25 cellular contexts compared by ENCODE assay signal in the genomic region with DNA sequence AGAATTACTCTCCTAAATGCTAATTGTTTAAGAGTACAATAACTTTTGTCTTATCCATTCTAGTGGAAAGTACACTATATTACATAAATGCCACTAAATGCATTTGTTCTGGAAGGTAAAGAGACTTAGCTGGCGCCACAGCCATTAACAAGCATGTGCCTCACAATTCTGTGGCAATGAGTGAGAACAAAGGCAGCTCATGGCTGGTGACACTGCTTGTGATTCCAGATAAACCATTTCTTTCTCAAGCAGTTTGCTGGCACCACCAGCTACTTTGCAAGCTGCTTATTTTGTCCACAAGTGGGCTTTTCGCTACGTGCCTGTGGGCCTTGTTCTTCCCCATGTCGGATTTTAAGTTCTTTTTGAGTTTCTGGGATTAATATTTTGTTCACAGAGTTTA.
DNase-seq lines count a peak whose midpoint lies in the region; ATAC-seq and TF ChIP-seq lines count a peak whose summit lies in the region.
"Had no signal": no experiment of that assay in that cellular context is flagged by ENCODE, and none has a peak within 500 bp of the region (broad histone marks: within the 10 kb centered on the region; RNA-seq: fewer than 3 reads in every experiment).

No MANE protein-coding gene starts in this region.

- no peak overlapping the region for H3K27ac ChIP-seq in A673 (ENCODE audit: low read depth, low read length, poor library complexity, severe bottlenecking)
- H3K27ac ChIP-seq: SJSA1, testis had no signal

- H3K9me3 Mint-ChIP-seq in MCF 10A (ENCODE audit: unreplicated experiment) = no peaks in the 10 kb centered on the region
- H3K9me3 Mint-ChIP-seq: activated naive CD8-positive, alpha-beta T cell treated with anti-CD3 and anti-CD28 coated beads, Interleukin-2, amount 50 U/mL, for 24 hours; activated T-cell treated with anti-CD3 and anti-CD28 coated beads, Interleukin-2, amount 50 U/mL, for 24 hours; memory B cell; naive B cell; stimulated activated naive B cell treated with anti-CD40 and anti-IgM and Interleukin-4, amounts not matched to agents 10 μg/mL and 1 μg/mL and 100 μg/mL, for 72 hours had no signal

- H3K36me3 ChIP-seq in A673 (ENCODE audit: insufficient read depth, low read length, poor library complexity, severe bottlenecking) (no peaks in the 10 kb centered on the region), HAP-1 (replicated peaks) (no peaks in the 10 kb centered on the region)
- H3K36me3 ChIP-seq: SJSA1 had no signal

- H3K4me1 ChIP-seq in A673 (ENCODE audit: insufficient read depth, low read length, poor library complexity, severe bottlenecking) = peaks cover 4% of the 10 kb centered on the region
- H3K4me1 ChIP-seq in HAP-1 = peaks cover 67% of the 10 kb centered on the region
- H3K4me1 ChIP-seq: testis had no signal

- H3K4me1 Mint-ChIP-seq in MCF 10A (ENCODE audit: insufficient read depth, unreplicated experiment) = peaks cover 18% of the 10 kb centered on the region
- H3K4me1 Mint-ChIP-seq: memory B cell, naive B cell had no signal

- CTCF ChIA-PET in A673 (lab: Charles Lee) (no interaction called here), MCF 10A (lab: Yijun Ruan, JAX) (no interaction called here)

- H3K27me3 ChIP-seq in A673 (replicated peaks; ENCODE audit: insufficient read depth, low read depth, low read length, poor library complexity) = no peaks in the 10 kb centered on the region
- no peaks in the 10 kb centered on the region for H3K27me3 ChIP-seq in HAP-1 (ENCODE audit: low read depth)
- H3K27me3 ChIP-seq: SJSA1, testis had no signal

- intact Hi-C loops in A673 (cut with micrococcal nuclease; ENCODE audit: unreplicated experiment) (no loop called here), MCF 10A (cut with micrococcal nuclease) (no loop called here)

- POLR2A ChIA-PET in A673 (lab: Charles Lee; ENCODE audit: low non-redundant PET) (no interaction called here), MCF 10A (lab: Yijun Ruan, JAX) (no interaction called here)

- H3K36me3 Mint-ChIP-seq in MCF 10A (ENCODE audit: insufficient read depth, unreplicated experiment) = no peaks in the 10 kb centered on the region

- H3K4me3 ChIP-seq in A673 (ENCODE audit: low read depth, low read length, poor library complexity, severe bottlenecking) (no peak overlapping the region), HAP-1 (no peak overlapping the region)
- H3K4me3 ChIP-seq: SJSA1, testis had no signal

- peak; percentile 5 for DNase-seq in A673 (ENCODE audit: low spot score)
- peak; percentile 81 to 97 for DNase-seq in HAP-1 (ENCODE audit: low spot score in 2 of 2)
- peak; percentile 43 for DNase-seq in astrocyte of the hippocampus (ENCODE audit: low read depth, low spot score)
- peak; percentile 52 for DNase-seq in midbrain (lab: John Stamatoyannopoulos, UW)
- no peak for DNase-seq in MCF 10A (ENCODE audit: unreplicated experiment)
- no peak for DNase-seq in stimulated activated CD4-positive, alpha-beta T cell treated with anti-CD3 and anti-CD28 coated beads, Interleukin-15, amount 100 ng/mL, for 24 hours
- no peak for DNase-seq in islet precursor cell
- DNase-seq: activated CD4-positive, alpha-beta T cell treated with anti-CD3 and anti-CD28 coated beads for 4 hours; activated gamma-delta T cell treated with Interleukin-2 at 50 U/mL for 16 hours; activated naive CD8-positive, alpha-beta T cell treated with anti-CD3 and anti-CD28 coated beads, Interleukin-2, amount 50 U/mL, for 24 hours; activated T-cell treated with anti-CD3 and anti-CD28 coated beads, Interleukin-2, amount 50 U/mL, for 24 hours; effector CD4-positive, alpha-beta T cell; EL; H7; Kasumi-1; naive B cell; NCI-H187; NCI-H446; occipital lobe; stimulated activated CD4-positive, alpha-beta T cell treated with anti-CD3 and anti-CD28 coated beads, Interleukin-4, amount 100 ng/mL, for 24 hours; stimulated activated naive B cell treated with anti-CD40 and anti-IgM and Interleukin-4, amounts not matched to agents 10 μg/mL and 1 μg/mL and 100 μg/mL, for 72 hours; testis had no signal

- no peak overlapping the region for H3K4me3 Mint-ChIP-seq in MCF 10A (ENCODE audit: unreplicated experiment)
- H3K4me3 Mint-ChIP-seq: activated naive CD8-positive, alpha-beta T cell treated with anti-CD3 and anti-CD28 coated beads, Interleukin-2, amount 50 U/mL, for 24 hours; activated T-cell treated with anti-CD3 and anti-CD28 coated beads, Interleukin-2, amount 50 U/mL, for 24 hours; memory B cell; naive B cell; stimulated activated naive B cell treated with anti-CD40 and anti-IgM and Interleukin-4, amounts not matched to agents 10 μg/mL and 1 μg/mL and 100 μg/mL, for 72 hours had no signal

- BruUV-seq in A673 (replicated peaks; lab: Mats Ljungman, UMichigan) = no TSS peak
- BruUV-seq in MCF 10A (replicated peaks; lab: Mats Ljungman, UMichigan) = no TSS peak

- TF ChIP-seq CTCF in A673 (conservative IDR thresholded peaks at IDR 0.05; ENCODE audit: low read depth, low read length) (no peak), MCF 10A (IDR thresholded peaks at IDR 0.05; ENCODE audit: unreplicated experiment) (no peak)

- H3K9me3 ChIP-seq in A673 (ENCODE audit: low read depth, low read length, poor library complexity, severe bottlenecking) (no peaks in the 10 kb centered on the region), HAP-1 (no peaks in the 10 kb centered on the region)
- H3K9me3 ChIP-seq: SJSA1, testis had no signal

- ATAC-seq in GM21737 (IDR thresholded peaks at IDR 0.05; ENCODE audit: unreplicated experiment) = no peak
- ATAC-seq: activated naive CD8-positive, alpha-beta T cell treated with anti-CD3 and anti-CD28 coated beads, Interleukin-2, amount 50 U/mL, for 24 hours; stimulated activated naive B cell treated with anti-CD40 and anti-IgM and Interleukin-4, amounts not matched to agents 10 μg/mL and 1 μg/mL and 100 μg/mL, for 72 hours had no signal

- in situ Hi-C loops in HAP-1 (cut with MboI; ENCODE audit: low sequenced_read_pairs) = no loop called here

- no peaks in the 10 kb centered on the region for H3K27me3 Mint-ChIP-seq in MCF 10A (ENCODE audit: insufficient read depth, unreplicated experiment)
- H3K27me3 Mint-ChIP-seq: activated naive CD8-positive, alpha-beta T cell treated with anti-CD3 and anti-CD28 coated beads, Interleukin-2, amount 50 U/mL, for 24 hours; activated T-cell treated with anti-CD3 and anti-CD28 coated beads, Interleukin-2, amount 50 U/mL, for 24 hours; memory B cell; naive B cell; stimulated activated naive B cell treated with anti-CD40 and anti-IgM and Interleukin-4, amounts not matched to agents 10 μg/mL and 1 μg/mL and 100 μg/mL, for 72 hours had no signal

- H3K27ac Mint-ChIP-seq in MCF 10A (ENCODE audit: low read depth, unreplicated experiment) = no peak overlapping the region
- H3K27ac Mint-ChIP-seq: activated naive CD8-positive, alpha-beta T cell treated with anti-CD3 and anti-CD28 coated beads, Interleukin-2, amount 50 U/mL, for 24 hours; activated T-cell treated with anti-CD3 and anti-CD28 coated beads, Interleukin-2, amount 50 U/mL, for 24 hours; memory B cell; stimulated activated naive B cell treated with anti-CD40 and anti-IgM and Interleukin-4, amounts not matched to agents 10 μg/mL and 1 μg/mL and 100 μg/mL, for 72 hours had no signal

Comparison
In these comparisons a context has a peak if more than half of its experiments do, and no peak if none do; other contexts are left out.
1. DNase-seq: peak in A673 (single experiment), HAP-1 (2 of 2), astrocyte of the hippocampus (single experiment) and midbrain (single experiment); none in MCF 10A (single experiment), stimulated activated CD4-positive, alpha-beta T cell treated with anti-CD3 and anti-CD28 coated beads, Interleukin-15, amount 100 ng/mL, for 24 hours (single experiment) and islet precursor cell (single experiment).